Comparison of ENCODE assay signal across 10 cellular contexts in the genomic region with DNA sequence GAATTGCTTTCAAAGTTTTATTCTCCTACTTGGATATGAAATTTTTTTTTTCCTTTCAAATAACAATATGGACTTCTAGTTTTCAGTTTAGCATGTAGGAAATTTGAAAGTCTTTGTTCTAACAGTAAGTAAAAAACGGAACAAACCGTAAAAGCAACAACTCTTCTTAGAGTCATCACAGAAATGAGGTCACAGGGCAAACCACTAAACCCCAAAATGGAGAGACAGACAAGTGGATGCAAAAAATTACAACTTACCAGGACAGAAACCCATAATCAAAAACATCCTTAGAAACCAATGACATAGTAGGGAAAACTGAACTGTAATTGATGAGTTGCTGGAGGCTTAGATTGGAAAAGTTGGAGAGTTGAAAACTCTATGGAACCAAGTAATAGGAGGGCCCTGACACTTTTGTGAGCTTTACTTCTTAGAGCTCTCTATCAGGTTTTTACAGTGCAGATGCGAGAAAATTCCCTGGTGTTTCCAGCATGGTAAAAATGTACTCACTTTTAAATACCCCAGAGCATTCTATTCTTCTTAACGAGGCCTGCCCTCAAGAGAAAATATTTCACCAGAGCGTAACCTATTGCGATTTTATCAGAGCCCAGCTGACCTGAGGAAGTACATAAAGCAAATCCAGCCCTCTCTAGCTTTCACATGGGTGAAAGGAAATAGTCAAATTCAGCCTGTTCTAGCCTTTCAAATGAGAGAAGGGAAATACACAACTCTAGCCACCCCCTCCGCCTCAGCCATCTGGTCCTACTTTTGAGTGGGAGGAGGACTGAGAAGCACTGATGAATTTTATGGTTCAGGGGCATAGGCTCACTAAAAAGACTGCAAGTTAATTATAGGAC. TPM values are rescaled to one million over a fixed set of nuclear protein-coding genes. Genes with fewer than 3 reads are reported as not detected.
DNase-seq lines count a peak whose midpoint lies in the region; ATAC-seq and TF ChIP-seq lines count a peak whose summit lies in the region.
"Had no signal": no experiment of that assay in that cellular context is flagged by ENCODE, and none has a peak within 500 bp of the region (broad histone marks: within the 10 kb centered on the region; RNA-seq: fewer than 3 reads in every experiment).

No MANE protein-coding gene starts in this region.

- H3K27ac ChIP-seq in body of pancreas (no peak overlapping the region), tibial nerve (peak overlapping the region in 1 of 4 donors; percentile 9)

- H3K4me3 Mint-ChIP-seq in T-cell, result peak overlapping the region in 2 of 3 donors; percentile 1 to 15
- H3K4me3 Mint-ChIP-seq in natural killer cell treated with Interleukin-12 subunit alpha and Interleukin-12 subunit beta and Interleukin-15 and Interleukin-18, amount 100 ng/mL, for 72 hours, result peak overlapping the region; percentile 75
- H3K4me3 Mint-ChIP-seq in chondrocyte (ENCODE audit: unreplicated experiment), result no peak overlapping the region

- H3K4me1 ChIP-seq in body of pancreas (no peaks in the 10 kb centered on the region), tibial nerve (peaks cover 0 to 9% (median 0%) of the 10 kb centered on the region in 4 donors)

- CTCF ChIA-PET in T-cell (lab: Charles Lee), result interaction anchor here (0.5 to 0.6 kb wide), 2 partner anchors 8 kb away, joined by 3 to 4 read pairs; no protein-coding TSS in a partner anchor

- 70 to 72% methylated on average over 7 of the region's 7 CpGs for WGBS in body of pancreas, 2 donors
- WGBS in tibial nerve, 2 donors, result 48 to 52% methylated on average over 7 of the region's 7 CpGs

- POLR2A ChIA-PET in T-cell (lab: Charles Lee), result interaction anchor here (0.6 kb wide), 3 partner anchors 235 to 811 kb away, joined by 3 to 4 read pairs (median 3); no protein-coding TSS in a partner anchor

- H3K36me3 Mint-ChIP-seq in T-cell (peaks cover under 1% of the 10 kb centered on the region), chondrocyte (ENCODE audit: low read depth) (no peaks in the 10 kb centered on the region)
- H3K36me3 Mint-ChIP-seq in natural killer cell treated with Interleukin-12 subunit alpha and Interleukin-12 subunit beta and Interleukin-15 and Interleukin-18, amount 100 ng/mL, for 72 hours, result no peaks in the 10 kb centered on the region

- DNase-seq in T-cell (no peak), body of pancreas (no peak), pons (ENCODE audit: low spot score) (no peak), chondrocyte (ENCODE audit: low spot score) (no peak), tibial nerve (ENCODE audit: low spot score in 2 of 2) (no peak)
- DNase-seq in natural killer cell treated with Interleukin-12 subunit alpha and Interleukin-12 subunit beta and Interleukin-15 and Interleukin-18, amount 100 ng/mL, for 72 hours (ENCODE audit: low spot score), result no peak
- DNase-seq: NCI-H2107 had no signal

- peaks cover 20 to 34% (median 26%) of the 10 kb centered on the region in 3 donors for H3K4me1 Mint-ChIP-seq in T-cell
- H3K4me1 Mint-ChIP-seq in natural killer cell treated with Interleukin-12 subunit alpha and Interleukin-12 subunit beta and Interleukin-15 and Interleukin-18, amount 100 ng/mL, for 72 hours (ENCODE audit: low read depth in 2 of 2), result peaks cover 22 to 35% of the 10 kb centered on the region in 2 donors
- H3K4me1 Mint-ChIP-seq in chondrocyte (ENCODE audit: low read depth), result no peaks in the 10 kb centered on the region

- H3K36me3 ChIP-seq in body of pancreas (replicated peaks in 1 of 2; ENCODE audit: insufficient read depth in 1 of 2, low read depth in 2 of 2) (no peaks in the 10 kb centered on the region), tibial nerve (no peaks in the 10 kb centered on the region)

- H3K4me3 ChIP-seq in body of pancreas, result no peak overlapping the region
- no peak overlapping the region for H3K4me3 ChIP-seq in tibial nerve

- H3K27me3 Mint-ChIP-seq in T-cell (no peaks in the 10 kb centered on the region), chondrocyte (ENCODE audit: low read depth) (peaks cover 5% of the 10 kb centered on the region)
- no peaks in the 10 kb centered on the region for H3K27me3 Mint-ChIP-seq in natural killer cell treated with Interleukin-12 subunit alpha and Interleukin-12 subunit beta and Interleukin-15 and Interleukin-18, amount 100 ng/mL, for 72 hours

- H3K27me3 ChIP-seq in body of pancreas (no peaks in the 10 kb centered on the region), tibial nerve (no peaks in the 10 kb centered on the region)

- H3K9me3 ChIP-seq in body of pancreas, result no peaks in the 10 kb centered on the region
- H3K9me3 ChIP-seq in tibial nerve, result no peaks in the 10 kb centered on the region

- H3K27ac Mint-ChIP-seq in T-cell (peak overlapping the region; percentile 76 to 82), chondrocyte (ENCODE audit: unreplicated experiment) (no peak overlapping the region)
- H3K27ac Mint-ChIP-seq in natural killer cell treated with Interleukin-12 subunit alpha and Interleukin-12 subunit beta and Interleukin-15 and Interleukin-18, amount 100 ng/mL, for 72 hours, result peak overlapping the region; percentile 68 to 73

- H3K9me3 Mint-ChIP-seq in T-cell (no peaks in the 10 kb centered on the region), chondrocyte (ENCODE audit: low read depth) (peaks cover under 1% of the 10 kb centered on the region)
- no peaks in the 10 kb centered on the region for H3K9me3 Mint-ChIP-seq in natural killer cell treated with Interleukin-12 subunit alpha and Interleukin-12 subunit beta and Interleukin-15 and Interleukin-18, amount 100 ng/mL, for 72 hours

- TF ChIP-seq POLR2A in body of pancreas (IDR thresholded peaks at IDR 0.05) (no peak), tibial nerve (IDR thresholded peaks at IDR 0.05) (no peak)

- TF ChIP-seq EP300 in tibial nerve (IDR thresholded peaks at IDR 0.05), result no peak

- no peak for TF ChIP-seq CTCF in body of pancreas (IDR thresholded peaks at IDR 0.05)
- TF ChIP-seq CTCF in chondrocyte (IDR thresholded peaks at IDR 0.05), result no peak
- TF ChIP-seq CTCF in tibial nerve (IDR thresholded peaks at IDR 0.05), result no peak

- intact Hi-C loops in body of pancreas (cut with DNase I), result no loop called here

- ATAC-seq in GM18907 (IDR thresholded peaks at IDR 0.05; ENCODE audit: unreplicated experiment) (peak; percentile 89), HG02840 (IDR thresholded peaks at IDR 0.05; ENCODE audit: low FRiP score, unreplicated experiment) (peak; percentile 63), T-cell (replicated peaks in 1 of 4) (peak in 3 of 4 experiments; percentile 46 to 77 (median 51)), body of pancreas (no peak)
- ATAC-seq in natural killer cell treated with Interleukin-12 subunit alpha and Interleukin-12 subunit beta and Interleukin-15 and Interleukin-18, amount 100 ng/mL, for 72 hours, result peak in 1 of 2 donors; percentile 51
- ATAC-seq: sciatic nerve had no signal

RNA-seq across cellular contexts. Expression of gene CASP12, which starts 39.2 kb away (rescaled TPM):
- total RNA-seq in T-cell (not detected), body of pancreas (1 to 10 TPM; 1.6 to 3.6 TPM), chondrocyte (not detected in 3 replicates), tibial nerve (1 to 10 TPM in 3 of 4 donors, not detected in 1; 1.7 to 2.3 (median 2.2) TPM)
- not detected for total RNA-seq in natural killer cell treated with Interleukin-12 subunit alpha and Interleukin-12 subunit beta and Interleukin-15 and Interleukin-18, amount 100 ng/mL, for 72 hours
